Comparison of ENCODE assay signal across 13 cellular contexts in the genomic region with DNA sequence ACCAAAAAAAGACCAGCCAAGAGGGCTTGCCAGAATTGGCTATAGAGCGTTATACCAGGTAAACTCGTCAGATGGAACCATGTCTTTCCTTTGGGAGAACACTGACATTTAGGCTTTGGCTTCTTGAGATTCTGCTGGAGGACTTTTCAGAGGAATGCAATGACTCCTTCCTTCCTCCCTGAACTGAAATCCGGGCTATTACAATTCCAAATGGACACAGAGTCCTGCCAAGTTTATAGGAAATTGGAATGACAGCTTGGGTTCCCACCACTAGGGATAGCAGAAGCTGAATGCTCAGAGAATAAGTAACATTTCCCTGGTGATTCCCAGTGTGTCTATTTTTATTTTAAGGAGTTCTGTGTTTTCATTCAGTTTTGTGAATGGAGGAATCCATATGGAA.
A peak's percentile ranks its signal among the peaks of the same experiment; 100 is the strongest.
DNase-seq lines count a peak whose midpoint lies in the region; ATAC-seq, FAIRE-seq and TF ChIP-seq lines count a peak whose summit lies in the region.
"Had no signal": no experiment of that assay in that cellular context is flagged by ENCODE, and none has a peak within 500 bp of the region (broad histone marks: within the 10 kb centered on the region; RNA-seq: fewer than 3 reads in every experiment).

No MANE protein-coding gene starts in this region.

- H3K4me1 ChIP-seq in liver (ENCODE audit: control insufficient read depth in 4 of 4, insufficient read depth in 4 of 4, low read length in 3 of 4) (peaks cover 0 to 5% (median 0%) of the 10 kb centered on the region in 4 donors), HepG2 (ENCODE audit: insufficient read depth, low read length) (peaks cover 5% of the 10 kb centered on the region; the same call in 1 of the 2 replicates), aorta (ENCODE audit: control insufficient read depth in 1 of 2, insufficient read depth in 2 of 2, low read length in 2 of 2) (peaks cover 2 to 6% of the 10 kb centered on the region in 2 donors)

- H3K79me2 ChIP-seq in HepG2 (ENCODE audit: insufficient read depth, low read length): no peaks in the 10 kb centered on the region

- H3K4me3 ChIP-seq in liver (ENCODE audit: low read depth in 1 of 3, low read length in 3 of 3) (no peak overlapping the region), HepG2 (replicated peaks in 1 of 3; ENCODE audit: insufficient read depth in 1 of 3, low read depth in 2 of 3, low read length in 3 of 3) (no peak overlapping the region), fibroblast of mammary gland (ENCODE audit: control insufficient read depth, low read depth, low read length) (no peak overlapping the region), aorta (ENCODE audit: low read length in 2 of 2) (no peak overlapping the region)

- TF ChIP-seq POLR2A in HepG2 (IDR thresholded peaks at IDR 0.05; ENCODE audit: insufficient read depth in 1 of 2, low read depth in 2 of 2, low read length in 2 of 2): no peak

- H3K9ac ChIP-seq in liver (ENCODE audit: low read depth in 1 of 2, low read length in 2 of 2): no peak overlapping the region
- H3K9ac ChIP-seq in HepG2 (ENCODE audit: insufficient read depth, low read depth, low read length): no peak overlapping the region

- no peaks in the 10 kb centered on the region for H4K20me1 ChIP-seq in HepG2 (ENCODE audit: insufficient read depth, low read length)

- TF ChIP-seq EP300 in HepG2 (IDR thresholded peaks at IDR 0.05; ENCODE audit: low read depth in 2 of 2, low read length in 2 of 2) (no peak), HepG2 (CRISPR knock-in tag; IDR thresholded peaks at IDR 0.05; ENCODE audit: borderline replicate concordance) (no peak)

- POLR2A ChIA-PET in HepG2 (lab: Yijun Ruan, JAX): no interaction called here

- in situ Hi-C loops in HepG2 (cut with HindIII; ENCODE audit: extremely low pct_ligation_motif_present, low pct_unique_long_range_greater_than_20kb): no loop called here
- in situ Hi-C loops in ACHN (cut with HindIII; ENCODE audit: low pct_ligation_motif_present, low pct_unique_long_range_greater_than_20kb, low sequenced_read_pairs): loop anchor here (25.0 kb wide), 1 partner anchor 356 kb away; no protein-coding TSS in a partner anchor

- CTCF ChIA-PET in HepG2 (lab: Yijun Ruan, JAX; ENCODE audit: low intra/inter-chr PET ratio, low total read pairs): no interaction called here

- H3K36me3 ChIP-seq in liver (ENCODE audit: control insufficient read depth in 4 of 4, insufficient read depth in 3 of 4, low read depth in 1 of 4, low read length in 3 of 4) (no peaks in the 10 kb centered on the region), HepG2 (replicated peaks in 1 of 2; ENCODE audit: control insufficient read depth in 1 of 2, insufficient read depth in 2 of 2, low read length in 2 of 2) (no peaks in the 10 kb centered on the region), aorta (ENCODE audit: control insufficient read depth in 1 of 2, insufficient read depth in 2 of 2, low read length in 1 of 2) (no peaks in the 10 kb centered on the region)

- no peak overlapping the region for H3K4me2 ChIP-seq in HepG2 (ENCODE audit: low read depth, low read length)

- 70% methylated on average over 3 of the region's 3 CpGs for WGBS in liver
- 91% methylated on average over 3 of the region's 3 CpGs for WGBS in HepG2 (ENCODE audit: low lambda C conversion rate)
- WGBS in aorta, 2 donors: 7 to 8% methylated on average over 3 of the region's 3 CpGs

- TF ChIP-seq RAD21 in liver (IDR thresholded peaks at IDR 0.05) (peak; percentile 44 to 69), HepG2 (CRISPR knock-in tag; IDR thresholded peaks at IDR 0.05) (no peak)

- BruUV-seq in HepG2 (replicated peaks; lab: Mats Ljungman, UMichigan): no TSS peak

- H2AFZ ChIP-seq in HepG2 (ENCODE audit: low read length): no peak overlapping the region

- DNase-seq in HepG2 (ENCODE audit: low spot score) (no peak), fibroblast of mammary gland (ENCODE audit: low read depth) (peak; percentile 80), myocyte (ENCODE audit: low read depth) (peak; percentile 42), aorta (no peak), ACHN (no peak), DMS53 treated with DMSO at 0.1 percent for 48 hours (lab: John Stamatoyannopoulos, UW; ENCODE audit: unreplicated experiment) (no peak)
- DNase-seq: activated CD4-positive, alpha-beta T cell treated with anti-CD3 and anti-CD28 coated beads, Interleukin-2, amount 50 U/mL, for 4 hours; activated naive CD4-positive, alpha-beta T cell treated with Interleukin-2 at 50 U/mL for 16 hours; effector CD4-positive, alpha-beta T cell; NCI-H1930 had no signal

- no peak overlapping the region for H3K27ac ChIP-seq in liver (ENCODE audit: low read depth in 1 of 2, low read length in 2 of 2)
- no peak overlapping the region for H3K27ac ChIP-seq in HepG2 (ENCODE audit: extremely low read length, insufficient read depth, low read length)
- H3K27ac ChIP-seq in aorta (ENCODE audit: low read depth in 1 of 2, low read length in 2 of 2): peak overlapping the region; percentile 53 to 59

- peak; percentile 24 for TF ChIP-seq CTCF in liver (IDR thresholded peaks at IDR 0.05; ENCODE audit: low read depth, low read length, missing input control)
- TF ChIP-seq CTCF in HepG2 (CRISPR knock-in tag; IDR thresholded peaks at IDR 0.05): no peak
- TF ChIP-seq CTCF in fibroblast of mammary gland (conservative IDR thresholded peaks at IDR 0.05; ENCODE audit: control insufficient read depth, insufficient read depth, low read depth, low read length): peak; percentile 43

- no peak for FAIRE-seq in HepG2 (lab: Jason Lieb, UNC)
- FAIRE-seq: A204.1 had no signal

- H3K27me3 ChIP-seq in liver (ENCODE audit: control insufficient read depth in 4 of 4, insufficient read depth in 4 of 4, low read length in 3 of 4) (no peaks in the 10 kb centered on the region), HepG2 (ENCODE audit: control insufficient read depth in 1 of 2, insufficient read depth in 2 of 2, low read length in 2 of 2) (no peaks in the 10 kb centered on the region), aorta (ENCODE audit: control insufficient read depth in 1 of 2, insufficient read depth in 2 of 2, low read length in 1 of 2) (no peaks in the 10 kb centered on the region)

- intact Hi-C loops in HepG2 (cut with micrococcal nuclease; ENCODE audit: unreplicated experiment) (no loop called here), aorta (cut with DNase I) (loop anchor here (1.0 to 10.0 kb wide), 3 partner anchors 178 to 327 kb away; no protein-coding TSS in a partner anchor)

- ATAC-seq in HepG2 (no peak), aorta (ENCODE audit: low FRiP score) (peak; percentile 29), HG02840 (IDR thresholded peaks at IDR 0.05; ENCODE audit: low FRiP score, unreplicated experiment) (no peak)

- H3K9me3 ChIP-seq in liver (ENCODE audit: control insufficient read depth in 4 of 4, low read length in 3 of 4) (no peaks in the 10 kb centered on the region), HepG2 (ENCODE audit: low read length) (no peaks in the 10 kb centered on the region), aorta (ENCODE audit: control insufficient read depth, low read length) (no peaks in the 10 kb centered on the region)

TF ChIP-seq in liver, 16 proteins besides CTCF, POLR2A, EP300 and RAD21 (continues in another document):
- TF ChIP-seq HNF4G (IDR thresholded peaks at IDR 0.05): no peak
- peak in 1 of 2 donors; percentile 8 for TF ChIP-seq RXRA (IDR thresholded peaks at IDR 0.05)
- TF ChIP-seq JUND (IDR thresholded peaks at IDR 0.05): peak in 1 of 2 donors; percentile 28
- no peak for TF ChIP-seq ATF3 (IDR thresholded peaks at IDR 0.05)
- TF ChIP-seq HNF4A (conservative IDR thresholded peaks at IDR 0.05): no peak
- TF ChIP-seq FOXA1 (IDR thresholded peaks at IDR 0.05): no peak
- no peak for TF ChIP-seq EGR1 (IDR thresholded peaks at IDR 0.05; ENCODE audit: low read depth in 2 of 2)
- no peak for TF ChIP-seq TAF1 (conservative IDR thresholded peaks at IDR 0.05)

TF ChIP-seq in HepG2, 621 proteins besides CTCF, POLR2A, EP300 and RAD21 (continues in another document):
- TF ChIP-seq ZNF616 (CRISPR knock-in tag; IDR thresholded peaks at IDR 0.05; ENCODE audit: low read depth) (no peak), ARNTL (CRISPR knock-in tag; IDR thresholded peaks at IDR 0.05) (no peak), GLMP (CRISPR knock-in tag; IDR thresholded peaks at IDR 0.05; ENCODE audit: borderline replicate concordance) (no peak), FIP1L1 (IDR thresholded peaks at IDR 0.05; ENCODE audit: borderline replicate concordance, insufficient read depth, low read depth, low read length) (no peak), RFXANK (CRISPR knock-in tag; IDR thresholded peaks at IDR 0.05) (no peak), POGZ (CRISPR knock-in tag; IDR thresholded peaks at IDR 0.05) (no peak), ZNF777 (CRISPR knock-in tag; IDR thresholded peaks at IDR 0.05) (no peak), CBX1 (IDR thresholded peaks at IDR 0.05; ENCODE audit: low read depth) (no peak), HDAC2 (CRISPR knock-in tag; IDR thresholded peaks at IDR 0.05) (no peak), ASH2L (IDR thresholded peaks at IDR 0.05; ENCODE audit: insufficient read length, low read depth, low read length) (no peak), PHF8 (CRISPR knock-in tag; IDR thresholded peaks at IDR 0.05) (no peak), GATA4 (IDR thresholded peaks at IDR 0.05; ENCODE audit: borderline replicate concordance, low read depth) (no peak), GLI4 (CRISPR knock-in tag; IDR thresholded peaks at IDR 0.05; ENCODE audit: borderline replicate concordance) (no peak), TOPORS (CRISPR knock-in tag; IDR thresholded peaks at IDR 0.05) (no peak), CREB1 (IDR thresholded peaks at IDR 0.05) (no peak), CREB1 (CRISPR knock-in tag; IDR thresholded peaks at IDR 0.05) (no peak), ZNF20 (CRISPR knock-in tag; IDR thresholded peaks at IDR 0.05) (no peak), ZNF543 (CRISPR knock-in tag; IDR thresholded peaks at IDR 0.05) (no peak)
- TF ChIP-seq, protein P1, sequence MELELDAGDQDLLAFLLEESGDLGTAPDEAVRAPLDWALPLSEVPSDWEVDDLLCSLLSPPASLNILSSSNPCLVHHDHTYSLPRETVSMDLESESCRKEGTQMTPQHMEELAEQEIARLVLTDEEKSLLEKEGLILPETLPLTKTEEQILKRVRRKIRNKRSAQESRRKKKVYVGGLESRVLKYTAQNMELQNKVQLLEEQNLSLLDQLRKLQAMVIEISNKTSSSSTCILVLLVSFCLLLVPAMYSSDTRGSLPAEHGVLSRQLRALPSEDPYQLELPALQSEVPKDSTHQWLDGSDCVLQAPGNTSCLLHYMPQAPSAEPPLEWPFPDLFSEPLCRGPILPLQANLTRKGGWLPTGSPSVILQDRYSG (CRISPR knock-in tag; IDR thresholded peaks at IDR 0.05): no peak

Comparison
In these comparisons a context has a peak if more than half of its experiments do, and no peak if none do; other contexts are left out.
1. H3K27ac ChIP-seq: peak in aorta (2 of 2); none in liver (0 of 2) and HepG2 (single experiment).
2. DNase-seq: peak in fibroblast of mammary gland (single experiment) and myocyte (single experiment); none in HepG2 (single experiment), aorta (0 of 2), ACHN (single experiment) and DMS53 treated with DMSO at 0.1 percent for 48 hours (single experiment).